8 cellular contexts compared by ENCODE assay signal in genomic region chr12:86574143-86574542, GRCh38.
"Had no signal": no experiment of that assay in that cellular context is flagged by ENCODE, and none has a peak within 500 bp of the region (broad histone marks: within the 10 kb centered on the region; RNA-seq: fewer than 3 reads in every experiment).

No MANE protein-coding gene starts in this region.

- H3K4me3 ChIP-seq: GM12878 had no signal

- DNase-seq: GDM1, GF-D8 had no signal

- FAIRE-seq: G401.6, GM12878, GM12891, GM12892, GM18507, GM19239 had no signal

- ATAC-seq: GM12878 had no signal
